9 cellular contexts compared by ENCODE assay signal in the genomic region with DNA sequence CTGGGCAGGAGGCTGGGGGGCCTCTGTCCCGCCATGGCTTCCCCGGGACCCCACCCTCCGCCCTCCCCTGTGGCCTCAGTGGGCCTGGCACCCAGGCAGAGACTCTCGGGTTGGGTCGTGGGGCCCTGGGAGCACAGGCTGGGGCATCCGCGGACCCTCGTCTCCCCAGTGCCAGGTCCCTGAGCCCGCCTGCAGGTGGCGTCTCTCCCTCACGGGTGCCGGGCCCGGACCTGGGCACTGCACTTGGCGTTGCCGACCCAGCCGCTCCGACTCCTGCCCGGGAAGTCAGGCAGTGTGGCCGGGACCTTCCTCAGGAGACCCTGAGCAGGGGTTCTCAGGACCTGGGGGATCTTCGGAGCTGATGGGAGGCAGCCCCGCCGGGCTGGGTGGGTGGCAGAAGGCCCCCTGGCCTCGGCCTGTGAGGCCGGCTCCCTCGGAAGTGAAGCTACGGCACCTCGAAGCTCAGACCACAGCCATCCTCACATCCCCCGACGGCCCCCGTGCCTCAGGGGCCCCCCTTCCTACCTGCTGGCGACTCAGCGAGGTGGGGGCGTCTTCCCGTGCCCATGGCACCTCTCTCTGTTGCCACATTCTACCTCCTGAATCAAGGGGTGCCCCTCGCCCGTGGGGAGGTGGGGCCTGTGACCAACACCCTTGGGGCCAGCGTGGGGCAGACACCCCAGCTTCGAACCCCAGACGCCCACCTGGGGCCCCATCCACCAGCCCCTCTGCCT. TPM values are rescaled to one million over a fixed set of nuclear protein-coding genes. Genes with fewer than 3 reads are reported as not detected.
DNase-seq lines count a peak whose midpoint lies in the region; ATAC-seq and TF ChIP-seq lines count a peak whose summit lies in the region.
"Had no signal": no experiment of that assay in that cellular context is flagged by ENCODE, and none has a peak within 500 bp of the region (broad histone marks: within the 10 kb centered on the region; RNA-seq: fewer than 3 reads in every experiment).

No MANE protein-coding gene starts in this region.

- H3K4me2 ChIP-seq in PC-3 (ENCODE audit: low read length): peak overlapping the region; percentile 99

- intact Hi-C loops in PC-3 (cut with micrococcal nuclease): loop anchor here (1.0 to 2.0 kb wide), 4 partner anchors 43 to 171 kb away; no protein-coding TSS in a partner anchor

- H3F3A ChIP-seq in PC-3 (ENCODE audit: low read length, unreplicated experiment): no peaks in the 10 kb centered on the region

- peak; percentile 61 for ATAC-seq in HG03108 (IDR thresholded peaks at IDR 0.05; ENCODE audit: unreplicated experiment)
- ATAC-seq in PC-3: peak; percentile 89
- peak; percentile 97 to 98 for ATAC-seq in activated T-cell treated with anti-CD3 and anti-CD28 coated beads, Interleukin-2, amount 50 U/mL, for 4 hours
- ATAC-seq in natural killer cell treated with Interleukin-12 subunit alpha and Interleukin-12 subunit beta and Interleukin-15 and Interleukin-18, amount 100 ng/mL, for 72 hours: peak; percentile 89 to 90
- peak; percentile 91 for ATAC-seq in stimulated activated effector memory CD8-positive, alpha-beta T cell treated with anti-CD3 and anti-CD28 coated beads, Interleukin-12 subunit alpha, Interleukin-12 subunit beta, amount 100 ng/mL, for 72 hours

- peak overlapping the region; percentile 42 for H3K9ac ChIP-seq in PC-3 (ENCODE audit: low read length)

- peaks cover 25% of the 10 kb centered on the region for H3K4me1 ChIP-seq in PC-3 (ENCODE audit: insufficient read depth, low read length)

- H3K9me3 ChIP-seq in PC-3 (ENCODE audit: low read length): no peaks in the 10 kb centered on the region

- peak; percentile 98 for TF ChIP-seq CTCF in PC-3 (conservative IDR thresholded peaks at IDR 0.05; ENCODE audit: low read depth, low read length)

- peaks cover 6% of the 10 kb centered on the region for H3K27me3 Mint-ChIP-seq in activated T-cell treated with anti-CD3 and anti-CD28 coated beads, Interleukin-2, amount 50 U/mL, for 4 hours (ENCODE audit: low read depth)
- H3K27me3 Mint-ChIP-seq in natural killer cell treated with Interleukin-12 subunit alpha and Interleukin-12 subunit beta and Interleukin-15 and Interleukin-18, amount 100 ng/mL, for 72 hours: peaks cover 3 to 7% of the 10 kb centered on the region in 2 donors

- H3K9me2 ChIP-seq in PC-3 (replicated peaks; ENCODE audit: low read length): no peaks in the 10 kb centered on the region

- H3K36me3 ChIP-seq in PC-3 (ENCODE audit: low read depth, low read length): no peaks in the 10 kb centered on the region

- CTCF ChIA-PET in PC-3 (lab: Charles Lee): interaction anchor here (0.5 to 2.1 kb wide), 12 partner anchors 35 to 1067 kb away, joined by 3 to 26 read pairs (median 4); a partner anchor contains a TSS

- POLR2A ChIA-PET in PC-3 (lab: Charles Lee; ENCODE audit: unreplicated experiment): interaction anchor here (0.6 kb wide), 1 partner anchor 37 kb away, joined by 4 read pairs; no protein-coding TSS in a partner anchor

- no peaks in the 10 kb centered on the region for H3K27me3 ChIP-seq in PC-3 (ENCODE audit: low read length)

- H3K27ac ChIP-seq in PC-3 (ENCODE audit: low read length): no peak overlapping the region

- peak; percentile 58 for DNase-seq in G401 (ENCODE audit: low spot score)
- DNase-seq in PC-3: peak; percentile 92
- DNase-seq in activated T-cell treated with anti-CD3 and anti-CD28 coated beads, Interleukin-2, amount 50 U/mL, for 4 hours: peak; percentile 88
- peak; percentile 60 for DNase-seq in fibroblast of gingiva (ENCODE audit: low read depth)
- peak; percentile 88 for DNase-seq in natural killer cell treated with Interleukin-12 subunit alpha and Interleukin-12 subunit beta and Interleukin-15 and Interleukin-18, amount 100 ng/mL, for 72 hours (ENCODE audit: low spot score)
- peak; percentile 90 to 93 for DNase-seq in stimulated activated effector memory CD8-positive, alpha-beta T cell treated with anti-CD3 and anti-CD28 coated beads, Interleukin-12 subunit alpha, Interleukin-12 subunit beta, amount 100 ng/mL, for 72 hours (ENCODE audit: low spot score in 2 of 2)
- DNase-seq in NCI-H2107 (lab: John Stamatoyannopoulos, UW): no peak

- H3K4me1 Mint-ChIP-seq in activated T-cell treated with anti-CD3 and anti-CD28 coated beads, Interleukin-2, amount 50 U/mL, for 4 hours (ENCODE audit: low read depth): peaks cover 5% of the 10 kb centered on the region
- H3K4me1 Mint-ChIP-seq in natural killer cell treated with Interleukin-12 subunit alpha and Interleukin-12 subunit beta and Interleukin-15 and Interleukin-18, amount 100 ng/mL, for 72 hours (ENCODE audit: low read depth in 2 of 2): peaks cover 11 to 13% of the 10 kb centered on the region in 2 donors
- H3K4me1 Mint-ChIP-seq in stimulated activated effector memory CD8-positive, alpha-beta T cell treated with anti-CD3 and anti-CD28 coated beads, Interleukin-12 subunit alpha, Interleukin-12 subunit beta, amount 100 ng/mL, for 72 hours: peaks cover 15% of the 10 kb centered on the region

- no peaks in the 10 kb centered on the region for H3K9me3 Mint-ChIP-seq in activated T-cell treated with anti-CD3 and anti-CD28 coated beads, Interleukin-2, amount 50 U/mL, for 4 hours
- H3K9me3 Mint-ChIP-seq in natural killer cell treated with Interleukin-12 subunit alpha and Interleukin-12 subunit beta and Interleukin-15 and Interleukin-18, amount 100 ng/mL, for 72 hours: peaks cover 7% of the 10 kb centered on the region
- H3K9me3 Mint-ChIP-seq in stimulated activated effector memory CD8-positive, alpha-beta T cell treated with anti-CD3 and anti-CD28 coated beads, Interleukin-12 subunit alpha, Interleukin-12 subunit beta, amount 100 ng/mL, for 72 hours: no peaks in the 10 kb centered on the region

- no peak overlapping the region for H3K4me3 Mint-ChIP-seq in activated T-cell treated with anti-CD3 and anti-CD28 coated beads, Interleukin-2, amount 50 U/mL, for 4 hours
- H3K4me3 Mint-ChIP-seq in natural killer cell treated with Interleukin-12 subunit alpha and Interleukin-12 subunit beta and Interleukin-15 and Interleukin-18, amount 100 ng/mL, for 72 hours: peak overlapping the region; percentile 63
- peak overlapping the region; percentile 35 for H3K4me3 Mint-ChIP-seq in stimulated activated effector memory CD8-positive, alpha-beta T cell treated with anti-CD3 and anti-CD28 coated beads, Interleukin-12 subunit alpha, Interleukin-12 subunit beta, amount 100 ng/mL, for 72 hours

- H3K4me3 ChIP-seq in PC-3 (ENCODE audit: low read length): peak overlapping the region; percentile 72

- peak overlapping the region in 1 of 2 donors; percentile 94 for H3K27ac Mint-ChIP-seq in natural killer cell treated with Interleukin-12 subunit alpha and Interleukin-12 subunit beta and Interleukin-15 and Interleukin-18, amount 100 ng/mL, for 72 hours
- H3K27ac Mint-ChIP-seq in stimulated activated effector memory CD8-positive, alpha-beta T cell treated with anti-CD3 and anti-CD28 coated beads, Interleukin-12 subunit alpha, Interleukin-12 subunit beta, amount 100 ng/mL, for 72 hours: no peak overlapping the region

- H4K20me1 ChIP-seq in PC-3 (ENCODE audit: low read length): no peaks in the 10 kb centered on the region

- peak overlapping the region; percentile 100 for H2AFZ ChIP-seq in PC-3 (ENCODE audit: low read length)

- no TSS peak for BruUV-seq in PC-3 (replicated peaks; lab: Mats Ljungman, UMichigan)

- no peaks in the 10 kb centered on the region for H3K79me2 ChIP-seq in PC-3 (ENCODE audit: low read length)

- H3K36me3 Mint-ChIP-seq in activated T-cell treated with anti-CD3 and anti-CD28 coated beads, Interleukin-2, amount 50 U/mL, for 4 hours (ENCODE audit: insufficient read depth): no peaks in the 10 kb centered on the region
- H3K36me3 Mint-ChIP-seq in natural killer cell treated with Interleukin-12 subunit alpha and Interleukin-12 subunit beta and Interleukin-15 and Interleukin-18, amount 100 ng/mL, for 72 hours: no peaks in the 10 kb centered on the region
- peaks cover 20% of the 10 kb centered on the region for H3K36me3 Mint-ChIP-seq in stimulated activated effector memory CD8-positive, alpha-beta T cell treated with anti-CD3 and anti-CD28 coated beads, Interleukin-12 subunit alpha, Interleukin-12 subunit beta, amount 100 ng/mL, for 72 hours

- in situ Hi-C loops in G401 (cut with HindIII; ENCODE audit: low sequenced_read_pairs): no loop called here

RNA-seq across cellular contexts. Expression of a gene that starts 6.4 kb away (rescaled TPM):
- 11.9 and 17.1 TPM in 2 replicates for total RNA-seq in G401 (2014; rRNA removed; shearing (Covaris generic))
- 61.7 and 78.0 TPM in 2 replicates for total RNA-seq in PC-3 (2014; rRNA removed)
- 10 to 100 TPM; 22.3 to 27.6 (median 26.8) TPM for total RNA-seq in activated T-cell treated with anti-CD3 and anti-CD28 coated beads, Interleukin-2, amount 50 U/mL, for 4 hours
- total RNA-seq in natural killer cell treated with Interleukin-12 subunit alpha and Interleukin-12 subunit beta and Interleukin-15 and Interleukin-18, amount 100 ng/mL, for 72 hours: 10 to 100 TPM; 18.6 to 37.1 TPM

RNA-seq across cellular contexts. Expression of a gene that starts 48.1 kb away (rescaled TPM):
- 3.5 and 4.3 TPM in 2 replicates for total RNA-seq in G401 (2014; rRNA removed; shearing (Covaris generic))
- 147 and 171 TPM in 2 replicates for total RNA-seq in PC-3 (2014; rRNA removed)
- total RNA-seq in activated T-cell treated with anti-CD3 and anti-CD28 coated beads, Interleukin-2, amount 50 U/mL, for 4 hours: under 1 TPM in 1 of 3 donors, not detected in 2; 0.16 TPM
- not detected for total RNA-seq in natural killer cell treated with Interleukin-12 subunit alpha and Interleukin-12 subunit beta and Interleukin-15 and Interleukin-18, amount 100 ng/mL, for 72 hours
- total RNA-seq: renal cortical epithelial cell had no signal

RNA-seq across cellular contexts. Expression of a gene that starts 51.4 kb away (rescaled TPM):
- not detected in 2 replicates for total RNA-seq in G401 (2014; rRNA removed; shearing (Covaris generic))
- 0.36 and 0.46 TPM in 2 replicates for total RNA-seq in PC-3 (2014; rRNA removed)
- not detected for total RNA-seq in activated T-cell treated with anti-CD3 and anti-CD28 coated beads, Interleukin-2, amount 50 U/mL, for 4 hours
- total RNA-seq in natural killer cell treated with Interleukin-12 subunit alpha and Interleukin-12 subunit beta and Interleukin-15 and Interleukin-18, amount 100 ng/mL, for 72 hours: under 1 TPM in 1 of 2 donors, not detected in 1; 0.31 TPM

Comparison
In these comparisons a context has a peak if more than half of its experiments do, and no peak if none do; other contexts are left out.
1. RNA of a gene that starts 48.1 kb away (total RNA-seq): 147 to 171 TPM in PC-3; 3.5 to 4.3 TPM in G401, 0.16 TPM in activated T-cell treated with anti-CD3 and anti-CD28 coated beads, Interleukin-2, amount 50 U/mL, for 4 hours and not detected in natural killer cell treated with Interleukin-12 subunit alpha and Interleukin-12 subunit beta and Interleukin-15 and Interleukin-18, amount 100 ng/mL, for 72 hours; every median in the first group is over 10 times any median in the second.
2. Peak in every context shown above with its lines, with median percentiles within 50 percentile points of each other: ATAC-seq.